Comparison of ENCODE assay signal across 1 cellular context in genomic region chr2:45631955-45632354, GRCh38.
TF ChIP-seq lines count a peak whose summit lies in the region.

No MANE protein-coding gene starts in this region.

TF ChIP-seq in WTC11, 78 proteins besides CTCF, POLR2A, EP300 and RAD21 (continued from another document):
- TF ChIP-seq ZNF425 (CRISPR knock-in tag; conservative IDR thresholded peaks at IDR 0.05): no peak
- TF ChIP-seq TCF7 (CRISPR knock-in tag; IDR thresholded peaks at IDR 0.05; ENCODE audit: low read depth): no peak
- no peak for TF ChIP-seq NFYB (CRISPR knock-in tag; conservative IDR thresholded peaks at IDR 0.05; ENCODE audit: low read depth)
- no peak for TF ChIP-seq FOXP1 (CRISPR knock-in tag; IDR thresholded peaks at IDR 0.05; ENCODE audit: borderline replicate concordance)
